ENCODE assay signal across 8 cellular contexts in genomic region chr1:44030606-44031050, GRCh38. TPM values are rescaled to one million over a fixed set of nuclear protein-coding genes. Genes with fewer than 3 reads are reported as not detected.
DNase-seq lines count a peak whose midpoint lies in the region; ATAC-seq and TF ChIP-seq lines count a peak whose summit lies in the region.

No MANE protein-coding gene starts in this region.

- H3K36me3 ChIP-seq in left ventricle myocardium inferior = no peaks in the 10 kb centered on the region

- H3K36me3 Mint-ChIP-seq in activated naive CD8-positive, alpha-beta T cell treated with anti-CD3 and anti-CD28 coated beads for 36 hours = peaks cover 8% of the 10 kb centered on the region
- H3K36me3 Mint-ChIP-seq in progenitor cell of endocrine pancreas (ENCODE audit: insufficient read depth) = no peaks in the 10 kb centered on the region

- peak; percentile 44 for DNase-seq in activated T-cell treated with anti-CD3 and anti-CD28 coated beads for 48 hours (ENCODE audit: low read depth)
- DNase-seq in activated T-cell treated with anti-CD3 and anti-CD28 coated beads, Interleukin-2, amount 50 U/mL, for 48 hours = no peak
- peak; percentile 55 for DNase-seq in NCI-H2029 (lab: John Stamatoyannopoulos, UW)
- peak; percentile 64 for DNase-seq in activated naive CD8-positive, alpha-beta T cell treated with anti-CD3 and anti-CD28 coated beads for 36 hours
- DNase-seq in left ventricle myocardium inferior = peak; percentile 42
- DNase-seq in progenitor cell of endocrine pancreas (ENCODE audit: low spot score, unreplicated experiment) = peak; percentile 62
- no peak for DNase-seq in GF-D8 (lab: John Stamatoyannopoulos, UW)

- peak overlapping the region; percentile 93 for H3K4me3 ChIP-seq in left ventricle myocardium inferior

- peak; percentile 38 for TF ChIP-seq CTCF in left ventricle myocardium inferior (IDR thresholded peaks at IDR 0.05; ENCODE audit: borderline replicate concordance)
- peak; percentile 55 for TF ChIP-seq CTCF in progenitor cell of endocrine pancreas (IDR thresholded peaks at IDR 0.05; ENCODE audit: unreplicated experiment)

- peak overlapping the region; percentile 89 for H3K27ac Mint-ChIP-seq in activated naive CD8-positive, alpha-beta T cell treated with anti-CD3 and anti-CD28 coated beads for 36 hours
- H3K27ac Mint-ChIP-seq in progenitor cell of endocrine pancreas = peak overlapping the region; percentile 97

- H3K27ac ChIP-seq in left ventricle myocardium inferior (replicated peaks) = peak overlapping the region; percentile 78

- H3K9me3 ChIP-seq in left ventricle myocardium inferior (replicated peaks) = no peaks in the 10 kb centered on the region

- peak; percentile 24 for ATAC-seq in HG02588 (IDR thresholded peaks at IDR 0.05; ENCODE audit: unreplicated experiment)

- peaks cover 37% of the 10 kb centered on the region for H3K4me1 ChIP-seq in left ventricle myocardium inferior

- H3K4me1 Mint-ChIP-seq in activated naive CD8-positive, alpha-beta T cell treated with anti-CD3 and anti-CD28 coated beads for 36 hours = peaks cover 23% of the 10 kb centered on the region
- peaks cover 19% of the 10 kb centered on the region for H3K4me1 Mint-ChIP-seq in progenitor cell of endocrine pancreas (ENCODE audit: low read depth)

- no peaks in the 10 kb centered on the region for H3K9me3 Mint-ChIP-seq in activated naive CD8-positive, alpha-beta T cell treated with anti-CD3 and anti-CD28 coated beads for 36 hours
- H3K9me3 Mint-ChIP-seq in progenitor cell of endocrine pancreas (ENCODE audit: low read depth) = no peaks in the 10 kb centered on the region

- H3K27me3 ChIP-seq in left ventricle myocardium inferior (ENCODE audit: low read depth) = no peaks in the 10 kb centered on the region

- intact Hi-C loops in left ventricle myocardium inferior (cut with micrococcal nuclease) = no loop called here

- peak overlapping the region; percentile 87 for H3K4me3 Mint-ChIP-seq in activated naive CD8-positive, alpha-beta T cell treated with anti-CD3 and anti-CD28 coated beads for 36 hours
- peak overlapping the region; percentile 87 for H3K4me3 Mint-ChIP-seq in progenitor cell of endocrine pancreas (ENCODE audit: low read depth)

- no peaks in the 10 kb centered on the region for H3K27me3 Mint-ChIP-seq in activated naive CD8-positive, alpha-beta T cell treated with anti-CD3 and anti-CD28 coated beads for 36 hours
- H3K27me3 Mint-ChIP-seq in progenitor cell of endocrine pancreas = no peaks in the 10 kb centered on the region

RNA-seq across cellular contexts. Expression of gene SLC6A9, which starts 0.6 kb away (rescaled TPM):
- 10 to 100 TPM; 13.5 to 14.8 TPM for total RNA-seq in activated naive CD8-positive, alpha-beta T cell treated with anti-CD3 and anti-CD28 coated beads for 36 hours
- 1.2 TPM for total RNA-seq in left ventricle myocardium inferior
- 26.9 and 29.4 TPM in 2 replicates for total RNA-seq in progenitor cell of endocrine pancreas

RNA-seq across cellular contexts. Expression of gene CCDC24, which starts 39.2 kb away (rescaled TPM):
- total RNA-seq in activated naive CD8-positive, alpha-beta T cell treated with anti-CD3 and anti-CD28 coated beads for 36 hours = 1 to 10 TPM; 1.0 to 1.5 TPM
- total RNA-seq in left ventricle myocardium inferior = 1.4 TPM
- total RNA-seq in progenitor cell of endocrine pancreas = 34.8 and 35.9 TPM in 2 replicates

RNA-seq across cellular contexts. Expression of gene B4GALT2, which starts 51.6 kb away (rescaled TPM):
- total RNA-seq in activated naive CD8-positive, alpha-beta T cell treated with anti-CD3 and anti-CD28 coated beads for 36 hours = 10 to 100 TPM; 38.5 to 41.6 TPM
- total RNA-seq in left ventricle myocardium inferior = 40.3 TPM
- 61.7 and 63.1 TPM in 2 replicates for total RNA-seq in progenitor cell of endocrine pancreas

RNA-seq across cellular contexts. Expression of gene ATP6V0B, which starts 55.9 kb away (rescaled TPM):
- 100 to 1,000 TPM; 116 to 122 TPM for total RNA-seq in activated naive CD8-positive, alpha-beta T cell treated with anti-CD3 and anti-CD28 coated beads for 36 hours
- total RNA-seq in left ventricle myocardium inferior = 80.6 TPM
- total RNA-seq in progenitor cell of endocrine pancreas = 104 and 108 TPM in 2 replicates

Comparison
In these comparisons a context has a peak if more than half of its experiments do, and no peak if none do; other contexts are left out.
1. DNase-seq: peak in activated T-cell treated with anti-CD3 and anti-CD28 coated beads for 48 hours (single experiment), NCI-H2029 (single experiment), activated naive CD8-positive, alpha-beta T cell treated with anti-CD3 and anti-CD28 coated beads for 36 hours (single experiment), left ventricle myocardium inferior (single experiment) and progenitor cell of endocrine pancreas (single experiment); none in activated T-cell treated with anti-CD3 and anti-CD28 coated beads, Interleukin-2, amount 50 U/mL, for 48 hours (0 of 2) and GF-D8 (single experiment).
2. RNA of gene CCDC24, which starts 39.2 kb away (total RNA-seq): 34.8 to 35.9 TPM in progenitor cell of endocrine pancreas; 1.0 to 1.5 TPM in activated naive CD8-positive, alpha-beta T cell treated with anti-CD3 and anti-CD28 coated beads for 36 hours and 1.4 TPM in left ventricle myocardium inferior (single experiment); every median in the first group is over 10 times any median in the second.